8 cellular contexts compared by ENCODE assay signal in the genomic region with DNA sequence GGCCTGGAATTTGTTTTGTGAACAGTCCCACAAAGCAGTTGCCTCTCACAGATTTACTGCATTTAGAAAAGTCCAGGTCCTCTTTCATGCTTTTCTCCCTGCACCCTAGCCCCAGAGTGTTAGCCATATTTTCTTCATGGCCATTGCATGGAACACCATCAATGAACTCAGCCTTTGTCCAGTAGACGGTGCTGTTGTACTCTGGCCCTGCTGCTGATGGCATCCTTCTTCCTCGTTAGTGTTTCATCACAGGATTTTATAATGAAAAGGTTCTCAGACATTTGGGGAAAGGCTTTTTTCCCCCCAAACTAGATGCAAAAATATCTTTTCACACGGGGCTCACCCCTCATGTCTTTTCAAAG.
DNase-seq lines count a peak whose midpoint lies in the region; ATAC-seq and TF ChIP-seq lines count a peak whose summit lies in the region.

No MANE protein-coding gene starts in this region.

- H3K9me3 Mint-ChIP-seq in activated CD4-positive, alpha-beta memory T cell treated with anti-CD3 and anti-CD28 coated beads, Interleukin-2, amount 10 ng/mL, durations not matched to agents 7 days and 5 days = no peaks in the 10 kb centered on the region

- H3K27ac ChIP-seq in foreskin keratinocyte = no peak overlapping the region

- POLR2A ChIA-PET in activated CD4-positive, alpha-beta memory T cell treated with anti-CD3 and anti-CD28 coated beads, Interleukin-2, amount 10 ng/mL, durations not matched to agents 7 days and 5 days (lab: Charles Lee) = no interaction called here

- H3K4me3 Mint-ChIP-seq in activated CD4-positive, alpha-beta memory T cell treated with anti-CD3 and anti-CD28 coated beads, Interleukin-2, amount 10 ng/mL, durations not matched to agents 7 days and 5 days = no peak overlapping the region

- ATAC-seq in HG03159 (IDR thresholded peaks at IDR 0.05; ENCODE audit: unreplicated experiment) (peak; percentile 88), foreskin keratinocyte (peak; percentile 90)

- in situ Hi-C loops in ACHN (cut with HindIII; ENCODE audit: low pct_ligation_motif_present, low pct_unique_long_range_greater_than_20kb, low sequenced_read_pairs) = no loop called here

- peak; percentile 31 for DNase-seq in ACHN
- peak; percentile 38 for DNase-seq in NCI-H460 (ENCODE audit: extremely low read depth, low read depth)
- peak; percentile 46 for DNase-seq in activated CD4-positive, alpha-beta memory T cell treated with anti-CD3 and anti-CD28 coated beads, Interleukin-2, amount 10 ng/mL, durations not matched to agents 7 days and 5 days
- DNase-seq in foreskin keratinocyte = peak in 1 of 2 donors; percentile 37
- peak; percentile 54 for DNase-seq in putamen (ENCODE audit: low spot score)
- DNase-seq in cerebellar nuclear complex (lab: John Stamatoyannopoulos, UW) = no peak

- H3K36me3 Mint-ChIP-seq in activated CD4-positive, alpha-beta memory T cell treated with anti-CD3 and anti-CD28 coated beads, Interleukin-2, amount 10 ng/mL, durations not matched to agents 7 days and 5 days (ENCODE audit: low read depth) = no peaks in the 10 kb centered on the region

- no peak overlapping the region for H3K27ac Mint-ChIP-seq in activated CD4-positive, alpha-beta memory T cell treated with anti-CD3 and anti-CD28 coated beads, Interleukin-2, amount 10 ng/mL, durations not matched to agents 7 days and 5 days

- no peaks in the 10 kb centered on the region for H3K4me1 Mint-ChIP-seq in activated CD4-positive, alpha-beta memory T cell treated with anti-CD3 and anti-CD28 coated beads, Interleukin-2, amount 10 ng/mL, durations not matched to agents 7 days and 5 days

- H3K27me3 ChIP-seq in foreskin keratinocyte = no peaks in the 10 kb centered on the region

- TF ChIP-seq CTCF in GM12873 (IDR thresholded peaks at IDR 0.05; ENCODE audit: insufficient read depth, low read depth, low read length, missing control alignments) = peak; percentile 91
- peak; percentile 90 for TF ChIP-seq CTCF in foreskin keratinocyte (conservative IDR thresholded peaks at IDR 0.05)

- CTCF ChIA-PET in activated CD4-positive, alpha-beta memory T cell treated with anti-CD3 and anti-CD28 coated beads, Interleukin-2, amount 10 ng/mL, durations not matched to agents 7 days and 5 days (lab: Charles Lee) = interaction anchor here (0.6 to 1.3 kb wide), 3 partner anchors 573 to 613 kb away, joined by 3 to 5 read pairs (median 5); no protein-coding TSS in a partner anchor

- peaks cover 8% of the 10 kb centered on the region for H3K27me3 Mint-ChIP-seq in activated CD4-positive, alpha-beta memory T cell treated with anti-CD3 and anti-CD28 coated beads, Interleukin-2, amount 10 ng/mL, durations not matched to agents 7 days and 5 days

- H3K4me1 ChIP-seq in foreskin keratinocyte = no peaks in the 10 kb centered on the region

Comparison
In these comparisons a context has a peak if more than half of its experiments do, and no peak if none do; other contexts are left out.
1. DNase-seq: peak in ACHN (single experiment), NCI-H460 (single experiment), activated CD4-positive, alpha-beta memory T cell treated with anti-CD3 and anti-CD28 coated beads, Interleukin-2, amount 10 ng/mL, durations not matched to agents 7 days and 5 days (single experiment) and putamen (single experiment); none in cerebellar nuclear complex (0 of 2).